ENCODE assay signal across 16 cellular contexts in the genomic region with DNA sequence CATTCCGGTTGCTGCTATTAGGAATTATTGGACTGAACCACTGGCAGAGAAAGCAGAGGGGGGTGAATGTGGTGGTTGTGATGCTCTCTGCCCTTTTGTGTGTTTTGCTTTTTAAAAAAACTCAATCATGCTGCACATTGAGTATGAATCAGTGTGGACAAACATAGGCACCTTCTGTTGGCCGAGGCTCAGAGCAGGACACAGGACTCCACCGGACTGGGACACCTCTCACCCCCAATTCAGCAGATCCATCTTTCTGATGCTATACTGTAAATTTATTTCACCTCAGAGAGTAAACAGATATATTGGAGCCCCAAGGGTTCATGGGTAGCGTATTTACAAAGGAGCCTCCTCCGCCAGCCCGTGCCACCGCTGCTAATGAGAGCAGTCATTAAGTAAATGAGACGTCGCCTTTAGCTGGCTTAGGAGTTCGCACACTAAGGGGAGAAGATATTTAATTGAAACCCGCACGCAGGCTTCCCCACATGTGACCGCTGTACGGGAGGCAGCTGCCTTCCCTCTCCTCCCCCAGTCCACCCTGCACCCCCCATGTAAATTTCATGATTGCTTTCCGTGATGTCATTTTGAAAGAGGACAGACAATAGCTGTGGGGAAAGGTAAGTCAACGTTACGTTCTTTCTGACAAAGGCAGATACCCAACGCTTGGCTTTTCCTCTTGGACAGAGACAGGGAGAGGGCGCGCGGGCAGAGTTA. TPM values are rescaled to one million over a fixed set of nuclear protein-coding genes. Genes with fewer than 3 reads are reported as not detected.
A peak's percentile ranks its signal among the peaks of the same experiment; 100 is the strongest.
DNase-seq lines count a peak whose midpoint lies in the region; ATAC-seq and TF ChIP-seq lines count a peak whose summit lies in the region.
"Had no signal": no experiment of that assay in that cellular context is flagged by ENCODE, and none has a peak within 500 bp of the region (broad histone marks: within the 10 kb centered on the region; RNA-seq: fewer than 3 reads in every experiment).

A gene (plus strand): TSS at position 330 of the 714 bp plus-strand sequence. CDS start 34,410 bp downstream, outside the sequence.

- H3K27me3 Mint-ChIP-seq in endodermal cell (ENCODE audit: insufficient read depth) = peaks cover 16% of the 10 kb centered on the region

- peak within 1 kb of the TSS; percentile 93 for H3K27ac ChIP-seq in endodermal cell (ENCODE audit: low read depth, low read length)
- H3K27ac ChIP-seq: breast epithelium, parathyroid adenoma, stomach had no signal

- no peaks in the 10 kb centered on the region for H3K9me3 ChIP-seq in endodermal cell (ENCODE audit: control insufficient read depth, low read length)
- H3K9me3 ChIP-seq: breast epithelium, stomach had no signal

- H3K4me3 Mint-ChIP-seq in endodermal cell = no peak within 1 kb of the TSS

- H3K36me3 ChIP-seq in endodermal cell (ENCODE audit: control insufficient read depth, insufficient read depth, low read length) = no peaks in the 10 kb centered on the region
- H3K36me3 ChIP-seq: breast epithelium, stomach had no signal

- no peak within 1 kb of the TSS for H3K27ac Mint-ChIP-seq in endodermal cell

- no peaks in the 10 kb centered on the region for H3K36me3 Mint-ChIP-seq in endodermal cell (ENCODE audit: low read depth)

- peaks cover 7% of the 10 kb centered on the region for H3K4me1 ChIP-seq in endodermal cell (ENCODE audit: control insufficient read depth, insufficient read depth, low read length)
- H3K4me1 ChIP-seq: breast epithelium, stomach had no signal

- peaks cover 23% of the 10 kb centered on the region for H3K27me3 ChIP-seq in endodermal cell (ENCODE audit: control insufficient read depth, insufficient read depth, low read length, poor library complexity, severe bottlenecking)

- H3K9ac ChIP-seq in endodermal cell (ENCODE audit: extremely low read depth, low read length, poor library complexity, severe bottlenecking) = no peak within 1 kb of the TSS
- H3K9ac ChIP-seq: parathyroid adenoma had no signal

- H3K9me3 Mint-ChIP-seq in endodermal cell = no peaks in the 10 kb centered on the region

- DNase-seq in DMS53 treated with DMSO at 0.1 percent for 48 hours (lab: John Stamatoyannopoulos, UW; ENCODE audit: unreplicated experiment) (peak; percentile 86), NCI-H187 treated with DMSO at 0.1 percent for 48 hours (lab: John Stamatoyannopoulos, UW) (peak; percentile 86), NCI-H748 (lab: John Stamatoyannopoulos, UW; ENCODE audit: unreplicated experiment) (peak; percentile 92), endodermal cell (no peak), SKM-1 (lab: John Stamatoyannopoulos, UW; ENCODE audit: unreplicated experiment) (no peak), hippocampal formation (lab: John Stamatoyannopoulos, UW) (no peak), GM10266 (ENCODE audit: extremely low spot score) (no peak)
- DNase-seq: activated CD4-positive, alpha-beta T cell treated with anti-CD3 and anti-CD28 coated beads for 48 hours; activated gamma-delta T cell; stimulated activated CD4-positive, alpha-beta T cell treated with anti-CD3 and anti-CD28 coated beads, Interleukin-4, amount 100 ng/mL, for 1 hour; stomach had no signal

- TF ChIP-seq CTCF in endodermal cell (conservative IDR thresholded peaks at IDR 0.05) (no peak), GM10266 (IDR thresholded peaks at IDR 0.05; ENCODE audit: control insufficient read depth, insufficient read depth, low read depth, missing control alignments) (no peak)

- ATAC-seq in HG02973 (IDR thresholded peaks at IDR 0.05; ENCODE audit: unreplicated experiment) = no peak

- no peak within 1 kb of the TSS for H3K4me3 ChIP-seq in endodermal cell (ENCODE audit: low read length)
- H3K4me3 ChIP-seq: breast epithelium, stomach had no signal

- peaks cover 35% of the 10 kb centered on the region for H3K4me1 Mint-ChIP-seq in endodermal cell

- WGBS in endodermal cell (ENCODE audit: insufficient coverage in 1 of 2, insufficient read length in 1 of 2), 2 experiments = 72 to 87% methylated on average over 14 to 21 of the region's 21 CpGs

RNA-seq across cellular contexts. Expression of the gene that starts here (rescaled TPM):
- 1 to 10 TPM; 2.4 to 4.5 TPM for total RNA-seq in endodermal cell
- polyA plus RNA-seq in endodermal cell (2013, experiment 1 of 2) = 9.6 TPM
- polyA plus RNA-seq in endodermal cell (2013, experiment 2 of 2) = 8.4 TPM
- total RNA-seq: epithelial cell of proximal tubule, NCI-H460 had no signal

Comparison
In these comparisons a context has a peak if more than half of its experiments do, and no peak if none do; other contexts are left out.
1. DNase-seq: peak in DMS53 treated with DMSO at 0.1 percent for 48 hours (single experiment), NCI-H187 treated with DMSO at 0.1 percent for 48 hours (single experiment) and NCI-H748 (single experiment); none in endodermal cell (single experiment), SKM-1 (single experiment), hippocampal formation (0 of 2) and GM10266 (single experiment).